Comparison of ENCODE assay signal across 1 cellular context in the genomic region with DNA sequence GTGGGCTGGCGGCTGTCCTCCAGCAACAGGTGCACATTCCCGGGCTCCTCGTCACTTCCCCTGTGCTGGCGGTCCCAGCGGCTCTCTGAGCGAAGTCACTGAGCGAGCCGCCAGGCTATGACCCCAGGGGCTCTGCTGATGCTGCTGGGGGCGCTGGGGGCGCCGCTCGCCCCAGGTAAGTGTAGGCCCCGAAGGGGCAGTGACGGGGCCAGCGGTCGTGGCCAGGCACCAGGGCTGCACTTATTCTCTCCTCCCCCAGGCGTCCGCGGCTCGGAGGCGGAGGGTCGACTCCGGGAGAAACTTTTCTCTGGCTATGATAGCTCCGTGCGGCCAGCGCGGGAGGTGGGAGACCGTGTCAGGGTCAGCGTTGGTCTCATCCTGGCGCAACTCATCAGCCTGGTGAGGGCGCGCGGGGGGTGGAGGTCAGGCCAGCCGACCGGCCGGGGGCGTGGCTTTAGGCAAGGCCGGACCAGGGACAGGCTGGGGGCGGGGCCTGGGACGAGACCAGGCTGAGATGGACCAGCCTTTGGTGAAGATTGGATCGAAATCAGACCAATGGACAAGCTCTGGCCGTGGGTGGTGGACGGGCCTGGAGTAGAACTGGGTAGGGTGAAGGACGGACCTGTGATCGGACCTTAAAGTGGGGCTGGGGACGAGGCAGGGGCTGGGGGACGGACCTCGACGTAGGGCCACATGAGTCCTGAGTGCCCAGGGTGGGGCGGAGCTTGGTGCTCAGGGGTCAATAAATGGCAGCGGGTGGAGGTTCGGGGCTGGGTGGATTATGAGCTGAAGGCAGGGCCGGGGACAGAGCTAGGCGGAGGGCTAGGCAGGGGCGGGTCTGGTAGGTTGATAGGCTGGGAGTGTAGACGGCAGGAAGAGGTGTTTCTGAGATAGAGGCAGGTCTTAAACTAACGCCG.
TF ChIP-seq lines count a peak whose summit lies in the region.

A gene with protein sequence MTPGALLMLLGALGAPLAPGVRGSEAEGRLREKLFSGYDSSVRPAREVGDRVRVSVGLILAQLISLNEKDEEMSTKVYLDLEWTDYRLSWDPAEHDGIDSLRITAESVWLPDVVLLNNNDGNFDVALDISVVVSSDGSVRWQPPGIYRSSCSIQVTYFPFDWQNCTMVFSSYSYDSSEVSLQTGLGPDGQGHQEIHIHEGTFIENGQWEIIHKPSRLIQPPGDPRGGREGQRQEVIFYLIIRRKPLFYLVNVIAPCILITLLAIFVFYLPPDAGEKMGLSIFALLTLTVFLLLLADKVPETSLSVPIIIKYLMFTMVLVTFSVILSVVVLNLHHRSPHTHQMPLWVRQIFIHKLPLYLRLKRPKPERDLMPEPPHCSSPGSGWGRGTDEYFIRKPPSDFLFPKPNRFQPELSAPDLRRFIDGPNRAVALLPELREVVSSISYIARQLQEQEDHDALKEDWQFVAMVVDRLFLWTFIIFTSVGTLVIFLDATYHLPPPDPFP (plus strand): TSS at position 51 of the 917 bp plus-strand sequence. CDS start 67 bp downstream, at position 118.

TF ChIP-seq in K562, 482 proteins besides CTCF, POLR2A, EP300 and RAD21 (continued from another document and continues in another):
- TF ChIP-seq, protein P1, sequence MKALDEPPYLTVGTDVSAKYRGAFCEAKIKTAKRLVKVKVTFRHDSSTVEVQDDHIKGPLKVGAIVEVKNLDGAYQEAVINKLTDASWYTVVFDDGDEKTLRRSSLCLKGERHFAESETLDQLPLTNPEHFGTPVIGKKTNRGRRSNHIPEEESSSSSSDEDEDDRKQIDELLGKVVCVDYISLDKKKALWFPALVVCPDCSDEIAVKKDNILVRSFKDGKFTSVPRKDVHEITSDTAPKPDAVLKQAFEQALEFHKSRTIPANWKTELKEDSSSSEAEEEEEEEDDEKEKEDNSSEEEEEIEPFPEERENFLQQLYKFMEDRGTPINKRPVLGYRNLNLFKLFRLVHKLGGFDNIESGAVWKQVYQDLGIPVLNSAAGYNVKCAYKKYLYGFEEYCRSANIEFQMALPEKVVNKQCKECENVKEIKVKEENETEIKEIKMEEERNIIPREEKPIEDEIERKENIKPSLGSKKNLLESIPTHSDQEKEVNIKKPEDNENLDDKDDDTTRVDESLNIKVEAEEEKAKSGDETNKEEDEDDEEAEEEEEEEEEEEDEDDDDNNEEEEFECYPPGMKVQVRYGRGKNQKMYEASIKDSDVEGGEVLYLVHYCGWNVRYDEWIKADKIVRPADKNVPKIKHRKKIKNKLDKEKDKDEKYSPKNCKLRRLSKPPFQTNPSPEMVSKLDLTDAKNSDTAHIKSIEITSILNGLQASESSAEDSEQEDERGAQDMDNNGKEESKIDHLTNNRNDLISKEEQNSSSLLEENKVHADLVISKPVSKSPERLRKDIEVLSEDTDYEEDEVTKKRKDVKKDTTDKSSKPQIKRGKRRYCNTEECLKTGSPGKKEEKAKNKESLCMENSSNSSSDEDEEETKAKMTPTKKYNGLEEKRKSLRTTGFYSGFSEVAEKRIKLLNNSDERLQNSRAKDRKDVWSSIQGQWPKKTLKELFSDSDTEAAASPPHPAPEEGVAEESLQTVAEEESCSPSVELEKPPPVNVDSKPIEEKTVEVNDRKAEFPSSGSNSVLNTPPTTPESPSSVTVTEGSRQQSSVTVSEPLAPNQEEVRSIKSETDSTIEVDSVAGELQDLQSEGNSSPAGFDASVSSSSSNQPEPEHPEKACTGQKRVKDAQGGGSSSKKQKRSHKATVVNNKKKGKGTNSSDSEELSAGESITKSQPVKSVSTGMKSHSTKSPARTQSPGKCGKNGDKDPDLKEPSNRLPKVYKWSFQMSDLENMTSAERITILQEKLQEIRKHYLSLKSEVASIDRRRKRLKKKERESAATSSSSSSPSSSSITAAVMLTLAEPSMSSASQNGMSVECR (CRISPR knock-in tag; IDR thresholded peaks at IDR 0.05) = no peak
- TF ChIP-seq L3MBTL2 (IDR thresholded peaks at IDR 0.05) (0 out of 2 replicates have a peak, but pooled peaks have one; percentile 10), NONO (IDR thresholded peaks at IDR 0.05; ENCODE audit: low read depth in 2 of 2, low read length in 1 of 2) (no peak), STAT5B (CRISPR knock-in tag; IDR thresholded peaks at IDR 0.05) (no peak), NCOA1 (IDR thresholded peaks at IDR 0.05; ENCODE audit: low read depth) (no peak), ETV5 (CRISPR knock-in tag; IDR thresholded peaks at IDR 0.05; ENCODE audit: low read depth) (no peak), MCM3 (IDR thresholded peaks at IDR 0.05) (no peak), PCBP1 (IDR thresholded peaks at IDR 0.05; ENCODE audit: low read depth, low read length, poor library complexity, severe bottlenecking) (no peak), BMI1 (IDR thresholded peaks at IDR 0.05; ENCODE audit: low read length) (no peak), PRPF4 (IDR thresholded peaks at IDR 0.05; ENCODE audit: insufficient read depth, low read depth, low read length, poor library complexity, severe bottlenecking) (no peak), ZFX (CRISPR knock-in tag; IDR thresholded peaks at IDR 0.05) (peak; percentile 35), PHF20 (IDR thresholded peaks at IDR 0.05; ENCODE audit: partially characterized antibody) (no peak), ZBTB7A (IDR thresholded peaks at IDR 0.05; ENCODE audit: borderline replicate concordance, control insufficient read depth, low read depth, low read length) (peak; percentile 73; the same call in 1 of the 2 replicates), EGR1 (conservative IDR thresholded peaks at IDR 0.05) (0 out of 2 replicates have a peak, but pooled peaks have one; percentile 27), ZNF583 (CRISPR knock-in tag; IDR thresholded peaks at IDR 0.05) (no peak), ZNF316 (IDR thresholded peaks at IDR 0.05) (no peak), ZNF24 (IDR thresholded peaks at IDR 0.05) (0 out of 2 replicates have a peak, but pooled peaks have one; percentile 11), SLC30A9 (CRISPR knock-in tag; IDR thresholded peaks at IDR 0.05) (no peak), GTF2E2 (tag; IDR thresholded peaks at IDR 0.05) (no peak), MECOM (CRISPR knock-in tag; IDR thresholded peaks at IDR 0.05) (no peak), TEAD2 (tag; IDR thresholded peaks at IDR 0.05) (no peak), CEBPG (CRISPR knock-in tag; IDR thresholded peaks at IDR 0.05) (no peak), CEBPG (tag; conservative IDR thresholded peaks at IDR 0.05 in 1 of 2, IDR thresholded peaks at IDR 0.05 in 1 of 2) (no peak), SMAD3 (CRISPR knock-in tag; conservative IDR thresholded peaks at IDR 0.05) (no peak)
- TF ChIP-seq, protein P2, sequence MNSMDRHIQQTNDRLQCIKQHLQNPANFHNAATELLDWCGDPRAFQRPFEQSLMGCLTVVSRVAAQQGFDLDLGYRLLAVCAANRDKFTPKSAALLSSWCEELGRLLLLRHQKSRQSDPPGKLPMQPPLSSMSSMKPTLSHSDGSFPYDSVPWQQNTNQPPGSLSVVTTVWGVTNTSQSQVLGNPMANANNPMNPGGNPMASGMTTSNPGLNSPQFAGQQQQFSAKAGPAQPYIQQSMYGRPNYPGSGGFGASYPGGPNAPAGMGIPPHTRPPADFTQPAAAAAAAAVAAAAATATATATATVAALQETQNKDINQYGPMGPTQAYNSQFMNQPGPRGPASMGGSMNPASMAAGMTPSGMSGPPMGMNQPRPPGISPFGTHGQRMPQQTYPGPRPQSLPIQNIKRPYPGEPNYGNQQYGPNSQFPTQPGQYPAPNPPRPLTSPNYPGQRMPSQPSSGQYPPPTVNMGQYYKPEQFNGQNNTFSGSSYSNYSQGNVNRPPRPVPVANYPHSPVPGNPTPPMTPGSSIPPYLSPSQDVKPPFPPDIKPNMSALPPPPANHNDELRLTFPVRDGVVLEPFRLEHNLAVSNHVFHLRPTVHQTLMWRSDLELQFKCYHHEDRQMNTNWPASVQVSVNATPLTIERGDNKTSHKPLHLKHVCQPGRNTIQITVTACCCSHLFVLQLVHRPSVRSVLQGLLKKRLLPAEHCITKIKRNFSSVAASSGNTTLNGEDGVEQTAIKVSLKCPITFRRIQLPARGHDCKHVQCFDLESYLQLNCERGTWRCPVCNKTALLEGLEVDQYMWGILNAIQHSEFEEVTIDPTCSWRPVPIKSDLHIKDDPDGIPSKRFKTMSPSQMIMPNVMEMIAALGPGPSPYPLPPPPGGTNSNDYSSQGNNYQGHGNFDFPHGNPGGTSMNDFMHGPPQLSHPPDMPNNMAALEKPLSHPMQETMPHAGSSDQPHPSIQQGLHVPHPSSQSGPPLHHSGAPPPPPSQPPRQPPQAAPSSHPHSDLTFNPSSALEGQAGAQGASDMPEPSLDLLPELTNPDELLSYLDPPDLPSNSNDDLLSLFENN (IDR thresholded peaks at IDR 0.05; ENCODE audit: low read depth in 2 of 2, low read length in 2 of 2) = peak in 1 of 2 experiments; percentile 52; a peak in 1 of 4 replicates
- TF ChIP-seq, protein P3, sequence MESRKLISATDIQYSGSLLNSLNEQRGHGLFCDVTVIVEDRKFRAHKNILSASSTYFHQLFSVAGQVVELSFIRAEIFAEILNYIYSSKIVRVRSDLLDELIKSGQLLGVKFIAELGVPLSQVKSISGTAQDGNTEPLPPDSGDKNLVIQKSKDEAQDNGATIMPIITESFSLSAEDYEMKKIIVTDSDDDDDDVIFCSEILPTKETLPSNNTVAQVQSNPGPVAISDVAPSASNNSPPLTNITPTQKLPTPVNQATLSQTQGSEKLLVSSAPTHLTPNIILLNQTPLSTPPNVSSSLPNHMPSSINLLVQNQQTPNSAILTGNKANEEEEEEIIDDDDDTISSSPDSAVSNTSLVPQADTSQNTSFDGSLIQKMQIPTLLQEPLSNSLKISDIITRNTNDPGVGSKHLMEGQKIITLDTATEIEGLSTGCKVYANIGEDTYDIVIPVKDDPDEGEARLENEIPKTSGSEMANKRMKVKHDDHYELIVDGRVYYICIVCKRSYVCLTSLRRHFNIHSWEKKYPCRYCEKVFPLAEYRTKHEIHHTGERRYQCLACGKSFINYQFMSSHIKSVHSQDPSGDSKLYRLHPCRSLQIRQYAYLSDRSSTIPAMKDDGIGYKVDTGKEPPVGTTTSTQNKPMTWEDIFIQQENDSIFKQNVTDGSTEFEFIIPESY (CRISPR knock-in tag; IDR thresholded peaks at IDR 0.05) = peak; percentile 84
- TF ChIP-seq, protein P4, sequence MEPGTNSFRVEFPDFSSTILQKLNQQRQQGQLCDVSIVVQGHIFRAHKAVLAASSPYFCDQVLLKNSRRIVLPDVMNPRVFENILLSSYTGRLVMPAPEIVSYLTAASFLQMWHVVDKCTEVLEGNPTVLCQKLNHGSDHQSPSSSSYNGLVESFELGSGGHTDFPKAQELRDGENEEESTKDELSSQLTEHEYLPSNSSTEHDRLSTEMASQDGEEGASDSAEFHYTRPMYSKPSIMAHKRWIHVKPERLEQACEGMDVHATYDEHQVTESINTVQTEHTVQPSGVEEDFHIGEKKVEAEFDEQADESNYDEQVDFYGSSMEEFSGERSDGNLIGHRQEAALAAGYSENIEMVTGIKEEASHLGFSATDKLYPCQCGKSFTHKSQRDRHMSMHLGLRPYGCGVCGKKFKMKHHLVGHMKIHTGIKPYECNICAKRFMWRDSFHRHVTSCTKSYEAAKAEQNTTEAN (CRISPR knock-in tag; IDR thresholded peaks at IDR 0.05) = no peak
- TF ChIP-seq, protein P5, sequence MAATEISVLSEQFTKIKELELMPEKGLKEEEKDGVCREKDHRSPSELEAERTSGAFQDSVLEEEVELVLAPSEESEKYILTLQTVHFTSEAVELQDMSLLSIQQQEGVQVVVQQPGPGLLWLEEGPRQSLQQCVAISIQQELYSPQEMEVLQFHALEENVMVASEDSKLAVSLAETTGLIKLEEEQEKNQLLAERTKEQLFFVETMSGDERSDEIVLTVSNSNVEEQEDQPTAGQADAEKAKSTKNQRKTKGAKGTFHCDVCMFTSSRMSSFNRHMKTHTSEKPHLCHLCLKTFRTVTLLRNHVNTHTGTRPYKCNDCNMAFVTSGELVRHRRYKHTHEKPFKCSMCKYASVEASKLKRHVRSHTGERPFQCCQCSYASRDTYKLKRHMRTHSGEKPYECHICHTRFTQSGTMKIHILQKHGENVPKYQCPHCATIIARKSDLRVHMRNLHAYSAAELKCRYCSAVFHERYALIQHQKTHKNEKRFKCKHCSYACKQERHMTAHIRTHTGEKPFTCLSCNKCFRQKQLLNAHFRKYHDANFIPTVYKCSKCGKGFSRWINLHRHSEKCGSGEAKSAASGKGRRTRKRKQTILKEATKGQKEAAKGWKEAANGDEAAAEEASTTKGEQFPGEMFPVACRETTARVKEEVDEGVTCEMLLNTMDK (IDR thresholded peaks at IDR 0.05; ENCODE audit: borderline replicate concordance, insufficient read depth, low read depth, low read length, poor library complexity, severe bottlenecking) = no peak
- TF ChIP-seq, protein P6, sequence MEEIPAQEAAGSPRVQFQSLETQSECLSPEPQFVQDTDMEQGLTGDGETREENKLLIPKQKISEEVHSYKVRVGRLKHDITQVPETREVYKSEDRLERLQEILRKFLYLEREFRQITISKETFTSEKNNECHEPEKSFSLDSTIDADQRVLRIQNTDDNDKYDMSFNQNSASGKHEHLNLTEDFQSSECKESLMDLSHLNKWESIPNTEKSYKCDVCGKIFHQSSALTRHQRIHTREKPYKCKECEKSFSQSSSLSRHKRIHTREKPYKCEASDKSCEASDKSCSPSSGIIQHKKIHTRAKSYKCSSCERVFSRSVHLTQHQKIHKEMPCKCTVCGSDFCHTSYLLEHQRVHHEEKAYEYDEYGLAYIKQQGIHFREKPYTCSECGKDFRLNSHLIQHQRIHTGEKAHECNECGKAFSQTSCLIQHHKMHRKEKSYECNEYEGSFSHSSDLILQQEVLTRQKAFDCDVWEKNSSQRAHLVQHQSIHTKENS (CRISPR knock-in tag; IDR thresholded peaks at IDR 0.05) = no peak
- TF ChIP-seq, protein P7, sequence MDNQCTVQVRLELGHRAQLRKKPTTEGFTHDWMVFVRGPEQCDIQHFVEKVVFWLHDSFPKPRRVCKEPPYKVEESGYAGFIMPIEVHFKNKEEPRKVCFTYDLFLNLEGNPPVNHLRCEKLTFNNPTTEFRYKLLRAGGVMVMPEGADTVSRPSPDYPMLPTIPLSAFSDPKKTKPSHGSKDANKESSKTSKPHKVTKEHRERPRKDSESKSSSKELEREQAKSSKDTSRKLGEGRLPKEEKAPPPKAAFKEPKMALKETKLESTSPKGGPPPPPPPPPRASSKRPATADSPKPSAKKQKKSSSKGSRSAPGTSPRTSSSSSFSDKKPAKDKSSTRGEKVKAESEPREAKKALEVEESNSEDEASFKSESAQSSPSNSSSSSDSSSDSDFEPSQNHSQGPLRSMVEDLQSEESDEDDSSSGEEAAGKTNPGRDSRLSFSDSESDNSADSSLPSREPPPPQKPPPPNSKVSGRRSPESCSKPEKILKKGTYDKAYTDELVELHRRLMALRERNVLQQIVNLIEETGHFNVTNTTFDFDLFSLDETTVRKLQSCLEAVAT (IDR thresholded peaks at IDR 0.05) = peak in 1 of 2 experiments; percentile 88; a peak in 2 of 4 replicates
- TF ChIP-seq, protein P8, sequence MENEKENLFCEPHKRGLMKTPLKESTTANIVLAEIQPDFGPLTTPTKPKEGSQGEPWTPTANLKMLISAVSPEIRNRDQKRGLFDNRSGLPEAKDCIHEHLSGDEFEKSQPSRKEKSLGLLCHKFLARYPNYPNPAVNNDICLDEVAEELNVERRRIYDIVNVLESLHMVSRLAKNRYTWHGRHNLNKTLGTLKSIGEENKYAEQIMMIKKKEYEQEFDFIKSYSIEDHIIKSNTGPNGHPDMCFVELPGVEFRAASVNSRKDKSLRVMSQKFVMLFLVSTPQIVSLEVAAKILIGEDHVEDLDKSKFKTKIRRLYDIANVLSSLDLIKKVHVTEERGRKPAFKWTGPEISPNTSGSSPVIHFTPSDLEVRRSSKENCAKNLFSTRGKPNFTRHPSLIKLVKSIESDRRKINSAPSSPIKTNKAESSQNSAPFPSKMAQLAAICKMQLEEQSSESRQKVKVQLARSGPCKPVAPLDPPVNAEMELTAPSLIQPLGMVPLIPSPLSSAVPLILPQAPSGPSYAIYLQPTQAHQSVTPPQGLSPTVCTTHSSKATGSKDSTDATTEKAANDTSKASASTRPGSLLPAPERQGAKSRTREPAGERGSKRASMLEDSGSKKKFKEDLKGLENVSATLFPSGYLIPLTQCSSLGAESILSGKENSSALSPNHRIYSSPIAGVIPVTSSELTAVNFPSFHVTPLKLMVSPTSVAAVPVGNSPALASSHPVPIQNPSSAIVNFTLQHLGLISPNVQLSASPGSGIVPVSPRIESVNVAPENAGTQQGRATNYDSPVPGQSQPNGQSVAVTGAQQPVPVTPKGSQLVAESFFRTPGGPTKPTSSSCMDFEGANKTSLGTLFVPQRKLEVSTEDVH (IDR thresholded peaks at IDR 0.05; ENCODE audit: low read depth, partially characterized antibody) = no peak
